ENCODE assay signal across 1 cellular context in genomic region chr10:133357293-133358151, GRCh38.
TF ChIP-seq lines count a peak whose summit lies in the region.

A gene with protein sequence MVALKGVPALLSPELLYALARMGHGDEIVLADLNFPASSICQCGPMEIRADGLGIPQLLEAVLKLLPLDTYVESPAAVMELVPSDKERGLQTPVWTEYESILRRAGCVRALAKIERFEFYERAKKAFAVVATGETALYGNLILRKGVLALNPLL (minus strand): TSS chr10:133358019. CDS start chr10:133358007, 12 bp downstream.

TF ChIP-seq in HepG2, 621 proteins besides CTCF, POLR2A, EP300 and RAD21 (continued from another document and continues in another):
- TF ChIP-seq CSRNP2 (CRISPR knock-in tag; conservative IDR thresholded peaks at IDR 0.05; ENCODE audit: low read depth): no peak
- TF ChIP-seq ZNF543 (CRISPR knock-in tag; IDR thresholded peaks at IDR 0.05): 0 out of 2 replicates have a peak, but pooled peaks have one; percentile 8
- TF ChIP-seq, protein P1, sequence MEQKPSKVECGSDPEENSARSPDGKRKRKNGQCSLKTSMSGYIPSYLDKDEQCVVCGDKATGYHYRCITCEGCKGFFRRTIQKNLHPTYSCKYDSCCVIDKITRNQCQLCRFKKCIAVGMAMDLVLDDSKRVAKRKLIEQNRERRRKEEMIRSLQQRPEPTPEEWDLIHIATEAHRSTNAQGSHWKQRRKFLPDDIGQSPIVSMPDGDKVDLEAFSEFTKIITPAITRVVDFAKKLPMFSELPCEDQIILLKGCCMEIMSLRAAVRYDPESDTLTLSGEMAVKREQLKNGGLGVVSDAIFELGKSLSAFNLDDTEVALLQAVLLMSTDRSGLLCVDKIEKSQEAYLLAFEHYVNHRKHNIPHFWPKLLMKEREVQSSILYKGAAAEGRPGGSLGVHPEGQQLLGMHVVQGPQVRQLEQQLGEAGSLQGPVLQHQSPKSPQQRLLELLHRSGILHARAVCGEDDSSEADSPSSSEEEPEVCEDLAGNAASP (CRISPR knock-in tag; IDR thresholded peaks at IDR 0.05; ENCODE audit: borderline replicate concordance): peak; percentile 35; the same call in 1 of the 2 replicates
- no peak for TF ChIP-seq ATF7 (IDR thresholded peaks at IDR 0.05)
- no peak for TF ChIP-seq ATF7 (CRISPR knock-in tag; IDR thresholded peaks at IDR 0.05)
- TF ChIP-seq ZNF33B (CRISPR knock-in tag; IDR thresholded peaks at IDR 0.05): no peak
- TF ChIP-seq SIN3A (IDR thresholded peaks at IDR 0.05; ENCODE audit: borderline replicate concordance, low read depth, low read length): peak; percentile 56; the same call in 1 of the 2 replicates
- no peak for TF ChIP-seq POLR2AphosphoS2 (IDR thresholded peaks at IDR 0.05; ENCODE audit: low read depth, low read length)
- TF ChIP-seq CEBPB (IDR thresholded peaks at IDR 0.05; ENCODE audit: borderline replicate concordance, low read depth, low read length): no peak
- no peak for TF ChIP-seq ZNF431 (CRISPR knock-in tag; IDR thresholded peaks at IDR 0.05; ENCODE audit: borderline replicate concordance, low read depth)
- TF ChIP-seq ZNF326 (CRISPR knock-in tag; IDR thresholded peaks at IDR 0.05; ENCODE audit: borderline replicate concordance): no peak
- TF ChIP-seq ZFY (CRISPR knock-in tag; IDR thresholded peaks at IDR 0.05): peak; percentile 73; the same call in 1 of the 2 replicates
- TF ChIP-seq PHB2 (IDR thresholded peaks at IDR 0.05; ENCODE audit: partially characterized antibody): no peak
- no peak for TF ChIP-seq ZNF768 (CRISPR knock-in tag; IDR thresholded peaks at IDR 0.05)
- no peak for TF ChIP-seq AHR (CRISPR knock-in tag; IDR thresholded peaks at IDR 0.05)
- no peak for TF ChIP-seq HMGA1 (CRISPR knock-in tag; conservative IDR thresholded peaks at IDR 0.05)
- TF ChIP-seq DBP (CRISPR knock-in tag; IDR thresholded peaks at IDR 0.05; ENCODE audit: not compliant biosample characterization): no peak
- peak; percentile 20; the same call in 1 of the 2 replicates for TF ChIP-seq PPARG (CRISPR knock-in tag; conservative IDR thresholded peaks at IDR 0.05)
- TF ChIP-seq ZNF589 (CRISPR knock-in tag; conservative IDR thresholded peaks at IDR 0.05): no peak
- TF ChIP-seq, protein P2, sequence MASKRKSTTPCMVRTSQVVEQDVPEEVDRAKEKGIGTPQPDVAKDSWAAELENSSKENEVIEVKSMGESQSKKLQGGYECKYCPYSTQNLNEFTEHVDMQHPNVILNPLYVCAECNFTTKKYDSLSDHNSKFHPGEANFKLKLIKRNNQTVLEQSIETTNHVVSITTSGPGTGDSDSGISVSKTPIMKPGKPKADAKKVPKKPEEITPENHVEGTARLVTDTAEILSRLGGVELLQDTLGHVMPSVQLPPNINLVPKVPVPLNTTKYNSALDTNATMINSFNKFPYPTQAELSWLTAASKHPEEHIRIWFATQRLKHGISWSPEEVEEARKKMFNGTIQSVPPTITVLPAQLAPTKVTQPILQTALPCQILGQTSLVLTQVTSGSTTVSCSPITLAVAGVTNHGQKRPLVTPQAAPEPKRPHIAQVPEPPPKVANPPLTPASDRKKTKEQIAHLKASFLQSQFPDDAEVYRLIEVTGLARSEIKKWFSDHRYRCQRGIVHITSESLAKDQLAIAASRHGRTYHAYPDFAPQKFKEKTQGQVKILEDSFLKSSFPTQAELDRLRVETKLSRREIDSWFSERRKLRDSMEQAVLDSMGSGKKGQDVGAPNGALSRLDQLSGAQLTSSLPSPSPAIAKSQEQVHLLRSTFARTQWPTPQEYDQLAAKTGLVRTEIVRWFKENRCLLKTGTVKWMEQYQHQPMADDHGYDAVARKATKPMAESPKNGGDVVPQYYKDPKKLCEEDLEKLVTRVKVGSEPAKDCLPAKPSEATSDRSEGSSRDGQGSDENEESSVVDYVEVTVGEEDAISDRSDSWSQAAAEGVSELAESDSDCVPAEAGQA (IDR thresholded peaks at IDR 0.05; ENCODE audit: low read depth): 0 out of 2 replicates have a peak, but pooled peaks have one; percentile 9
- TF ChIP-seq, protein P2 (CRISPR knock-in tag; IDR thresholded peaks at IDR 0.05; ENCODE audit: borderline replicate concordance): no peak
- TF ChIP-seq SSRP1 (CRISPR knock-in tag; IDR thresholded peaks at IDR 0.05): no peak
- no peak; the same call in 1 of the 2 replicates for TF ChIP-seq ISL2 (CRISPR knock-in tag; IDR thresholded peaks at IDR 0.05)
- no peak for TF ChIP-seq SUZ12 (IDR thresholded peaks at IDR 0.05; ENCODE audit: low read depth, low read length)
- no peak for TF ChIP-seq ZNF12 (CRISPR knock-in tag; IDR thresholded peaks at IDR 0.05)
- TF ChIP-seq, protein P3, sequence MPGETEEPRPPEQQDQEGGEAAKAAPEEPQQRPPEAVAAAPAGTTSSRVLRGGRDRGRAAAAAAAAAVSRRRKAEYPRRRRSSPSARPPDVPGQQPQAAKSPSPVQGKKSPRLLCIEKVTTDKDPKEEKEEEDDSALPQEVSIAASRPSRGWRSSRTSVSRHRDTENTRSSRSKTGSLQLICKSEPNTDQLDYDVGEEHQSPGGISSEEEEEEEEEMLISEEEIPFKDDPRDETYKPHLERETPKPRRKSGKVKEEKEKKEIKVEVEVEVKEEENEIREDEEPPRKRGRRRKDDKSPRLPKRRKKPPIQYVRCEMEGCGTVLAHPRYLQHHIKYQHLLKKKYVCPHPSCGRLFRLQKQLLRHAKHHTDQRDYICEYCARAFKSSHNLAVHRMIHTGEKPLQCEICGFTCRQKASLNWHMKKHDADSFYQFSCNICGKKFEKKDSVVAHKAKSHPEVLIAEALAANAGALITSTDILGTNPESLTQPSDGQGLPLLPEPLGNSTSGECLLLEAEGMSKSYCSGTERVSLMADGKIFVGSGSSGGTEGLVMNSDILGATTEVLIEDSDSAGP (CRISPR knock-in tag; IDR thresholded peaks at IDR 0.05; ENCODE audit: borderline replicate concordance): peak; percentile 70; the same call in 1 of the 2 replicates
- no peak for TF ChIP-seq MTF1 (CRISPR knock-in tag; IDR thresholded peaks at IDR 0.05)
- TF ChIP-seq HDAC6 (IDR thresholded peaks at IDR 0.05; ENCODE audit: low read depth, low read length): no peak
- no peak for TF ChIP-seq ARHGAP35 (CRISPR knock-in tag; IDR thresholded peaks at IDR 0.05; ENCODE audit: borderline replicate concordance)
- TF ChIP-seq, protein P4, sequence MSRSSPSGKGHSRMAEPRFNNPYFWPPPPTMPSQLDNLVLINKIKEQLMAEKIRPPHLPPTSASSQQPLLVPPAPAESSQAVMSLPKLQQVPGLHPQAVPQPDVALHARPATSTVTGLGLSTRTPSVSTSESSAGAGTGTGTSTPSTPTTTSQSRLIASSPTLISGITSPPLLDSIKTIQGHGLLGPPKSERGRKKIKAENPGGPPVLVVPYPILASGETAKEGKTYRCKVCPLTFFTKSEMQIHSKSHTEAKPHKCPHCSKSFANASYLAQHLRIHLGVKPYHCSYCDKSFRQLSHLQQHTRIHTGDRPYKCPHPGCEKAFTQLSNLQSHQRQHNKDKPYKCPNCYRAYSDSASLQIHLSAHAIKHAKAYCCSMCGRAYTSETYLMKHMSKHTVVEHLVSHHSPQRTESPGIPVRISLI (CRISPR knock-in tag; IDR thresholded peaks at IDR 0.05; ENCODE audit: borderline replicate concordance): no peak
- TF ChIP-seq ZBTB37 (CRISPR knock-in tag; IDR thresholded peaks at IDR 0.05): no peak
- TF ChIP-seq KDM5A (IDR thresholded peaks at IDR 0.05; ENCODE audit: borderline replicate concordance, low read length): no peak
- no peak for TF ChIP-seq CHD2 (IDR thresholded peaks at IDR 0.05; ENCODE audit: low read depth, low read length)
- no peak for TF ChIP-seq TP53 (CRISPR knock-in tag; conservative IDR thresholded peaks at IDR 0.05)
- TF ChIP-seq, protein P5, sequence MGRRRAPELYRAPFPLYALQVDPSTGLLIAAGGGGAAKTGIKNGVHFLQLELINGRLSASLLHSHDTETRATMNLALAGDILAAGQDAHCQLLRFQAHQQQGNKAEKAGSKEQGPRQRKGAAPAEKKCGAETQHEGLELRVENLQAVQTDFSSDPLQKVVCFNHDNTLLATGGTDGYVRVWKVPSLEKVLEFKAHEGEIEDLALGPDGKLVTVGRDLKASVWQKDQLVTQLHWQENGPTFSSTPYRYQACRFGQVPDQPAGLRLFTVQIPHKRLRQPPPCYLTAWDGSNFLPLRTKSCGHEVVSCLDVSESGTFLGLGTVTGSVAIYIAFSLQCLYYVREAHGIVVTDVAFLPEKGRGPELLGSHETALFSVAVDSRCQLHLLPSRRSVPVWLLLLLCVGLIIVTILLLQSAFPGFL (CRISPR knock-in tag; IDR thresholded peaks at IDR 0.05): no peak
- TF ChIP-seq FLYWCH1 (CRISPR knock-in tag; IDR thresholded peaks at IDR 0.05): no peak
- 0 out of 2 replicates have a peak, but pooled peaks have one; percentile 44 for TF ChIP-seq STAT5B (CRISPR knock-in tag; IDR thresholded peaks at IDR 0.05)
- TF ChIP-seq KDM1A (CRISPR knock-in tag; IDR thresholded peaks at IDR 0.05): no peak
- TF ChIP-seq PCBP2 (optimal IDR thresholded peaks at IDR 0.05; ENCODE audit: low read depth, low read length, poor library complexity, severe bottlenecking): no peak
- TF ChIP-seq ZNF260 (CRISPR knock-in tag; IDR thresholded peaks at IDR 0.05; ENCODE audit: borderline replicate concordance, low read depth): no peak
- TF ChIP-seq, protein P6, sequence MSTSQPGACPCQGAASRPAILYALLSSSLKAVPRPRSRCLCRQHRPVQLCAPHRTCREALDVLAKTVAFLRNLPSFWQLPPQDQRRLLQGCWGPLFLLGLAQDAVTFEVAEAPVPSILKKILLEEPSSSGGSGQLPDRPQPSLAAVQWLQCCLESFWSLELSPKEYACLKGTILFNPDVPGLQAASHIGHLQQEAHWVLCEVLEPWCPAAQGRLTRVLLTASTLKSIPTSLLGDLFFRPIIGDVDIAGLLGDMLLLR (CRISPR knock-in tag; IDR thresholded peaks at IDR 0.05): no peak
- TF ChIP-seq ZNF124 (CRISPR knock-in tag; IDR thresholded peaks at IDR 0.05): peak; percentile 44; the same call in 1 of the 2 replicates
- TF ChIP-seq ZNF333 (CRISPR knock-in tag; IDR thresholded peaks at IDR 0.05; ENCODE audit: borderline replicate concordance): no peak
- TF ChIP-seq BORCS8-MEF2B (CRISPR knock-in tag; IDR thresholded peaks at IDR 0.05): no peak
- TF ChIP-seq ZNF224 (CRISPR knock-in tag; IDR thresholded peaks at IDR 0.05): no peak
- TF ChIP-seq ZEB1 (IDR thresholded peaks at IDR 0.05; ENCODE audit: insufficient replicate concordance, low read depth): no peak
- no peak for TF ChIP-seq CCDC6 (CRISPR knock-in tag; IDR thresholded peaks at IDR 0.05)
- no peak for TF ChIP-seq ZNF343 (CRISPR knock-in tag; IDR thresholded peaks at IDR 0.05)
- peak; percentile 94 for TF ChIP-seq MAX (IDR thresholded peaks at IDR 0.05)
- TF ChIP-seq, protein P7, sequence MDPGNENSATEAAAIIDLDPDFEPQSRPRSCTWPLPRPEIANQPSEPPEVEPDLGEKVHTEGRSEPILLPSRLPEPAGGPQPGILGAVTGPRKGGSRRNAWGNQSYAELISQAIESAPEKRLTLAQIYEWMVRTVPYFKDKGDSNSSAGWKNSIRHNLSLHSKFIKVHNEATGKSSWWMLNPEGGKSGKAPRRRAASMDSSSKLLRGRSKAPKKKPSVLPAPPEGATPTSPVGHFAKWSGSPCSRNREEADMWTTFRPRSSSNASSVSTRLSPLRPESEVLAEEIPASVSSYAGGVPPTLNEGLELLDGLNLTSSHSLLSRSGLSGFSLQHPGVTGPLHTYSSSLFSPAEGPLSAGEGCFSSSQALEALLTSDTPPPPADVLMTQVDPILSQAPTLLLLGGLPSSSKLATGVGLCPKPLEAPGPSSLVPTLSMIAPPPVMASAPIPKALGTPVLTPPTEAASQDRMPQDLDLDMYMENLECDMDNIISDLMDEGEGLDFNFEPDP (CRISPR knock-in tag; conservative IDR thresholded peaks at IDR 0.05): no peak
- TF ChIP-seq CBFB (CRISPR knock-in tag; IDR thresholded peaks at IDR 0.05): 0 out of 2 replicates have a peak, but pooled peaks have one; percentile 11
